Comparison of ENCODE assay signal across 1 cellular context in the genomic region with DNA sequence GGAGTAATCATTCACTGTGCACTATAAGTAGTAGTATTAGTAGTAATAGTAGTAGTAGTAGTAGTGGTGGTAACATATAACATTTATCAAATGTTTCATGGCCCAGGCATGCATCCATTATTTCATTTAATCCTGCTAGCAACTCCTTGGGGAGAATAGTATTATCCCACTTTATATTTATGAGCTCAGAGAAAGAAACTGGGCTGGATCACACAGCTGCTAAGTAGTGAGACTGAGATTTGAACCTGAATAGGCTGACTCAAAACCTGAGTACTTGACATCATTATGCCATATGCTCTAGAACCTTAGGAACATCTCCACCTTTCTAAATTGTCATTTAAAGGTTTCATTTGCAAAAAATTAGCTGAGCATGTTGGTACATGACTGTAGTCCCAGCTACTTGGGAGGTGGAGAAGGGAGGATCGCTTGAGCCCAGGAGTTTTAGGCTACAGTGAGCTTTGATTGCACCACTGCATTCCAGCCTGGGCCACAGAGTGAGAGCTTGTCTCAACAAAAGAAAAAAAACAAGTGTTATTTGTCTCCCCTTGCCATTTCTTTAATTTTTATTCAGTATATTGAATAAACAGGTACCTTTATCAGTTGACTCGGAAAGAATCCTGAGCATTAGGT.
A peak's percentile ranks its signal among the peaks of the same experiment; 100 is the strongest.
TF ChIP-seq lines count a peak whose summit lies in the region.

No MANE protein-coding gene starts in this region.

TF ChIP-seq in IMR-90, 13 proteins besides CTCF, POLR2A, EP300 and RAD21:
- TF ChIP-seq CEBPB (IDR thresholded peaks at IDR 0.05; ENCODE audit: low read depth, low read length) (peak; percentile 92), MXI1 (IDR thresholded peaks at IDR 0.05; ENCODE audit: borderline replicate concordance, low read depth, low read length) (no peak), MAFK (IDR thresholded peaks at IDR 0.05; ENCODE audit: low read depth, low read length) (no peak), RFX5 (IDR thresholded peaks at IDR 0.05; ENCODE audit: low read depth, low read length) (no peak)
